Comparison of ENCODE assay signal across 20 cellular contexts in the genomic region with DNA sequence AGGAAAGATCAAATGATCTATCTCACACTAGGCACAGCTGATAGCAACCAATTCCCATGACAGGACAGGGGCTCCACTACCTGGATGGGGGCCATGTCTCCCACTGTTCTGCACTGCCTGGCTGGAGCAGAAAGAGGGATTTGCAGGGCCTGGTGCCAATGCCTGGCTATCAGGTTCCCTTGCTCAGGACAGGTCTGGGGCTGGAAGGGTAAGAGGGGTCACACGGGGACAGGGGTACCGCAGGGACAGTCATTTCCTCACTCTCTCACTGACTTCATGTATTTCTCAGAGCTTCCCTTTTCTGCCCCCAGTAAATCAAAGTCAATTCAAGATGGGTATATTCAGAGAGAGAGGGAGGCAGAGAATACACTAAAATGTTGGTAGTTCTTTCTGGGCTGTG.
"Had no signal": no experiment of that assay in that cellular context is flagged by ENCODE, and none has a peak within 500 bp of the region (broad histone marks: within the 10 kb centered on the region; RNA-seq: fewer than 3 reads in every experiment).

No MANE protein-coding gene starts in this region.

- H3K9ac ChIP-seq: parathyroid adenoma had no signal

- H3K27ac ChIP-seq: hepatocyte, right lobe of liver, stomach, WERI-Rb-1 had no signal

- H3K4me2 ChIP-seq: hepatocyte had no signal

- H3K79me2 ChIP-seq: hepatocyte, parathyroid adenoma had no signal

- H3K27me3 ChIP-seq: hepatocyte, right lobe of liver, stomach had no signal

- H3K36me3 ChIP-seq: right lobe of liver, stomach, WERI-Rb-1 had no signal

- ATAC-seq: activated naive CD4-positive, alpha-beta T cell treated with anti-CD3 and anti-CD28 coated beads, Interleukin-2, amount 50 U/mL, for 72 hours; activated T-cell treated with anti-CD3 and anti-CD28 coated beads, Interleukin-2, amount 50 U/mL, for 72 hours; left colon; natural killer cell treated with Interleukin-12 subunit alpha and Interleukin-12 subunit beta and Interleukin-15 and Interleukin-18, amount 100 ng/mL, for 72 hours; right lobe of liver had no signal

- FAIRE-seq: small intestine had no signal

- H2AFZ ChIP-seq: hepatocyte, parathyroid adenoma had no signal

- H3K9me3 ChIP-seq: right lobe of liver, stomach had no signal

- H3K4me1 ChIP-seq: right lobe of liver, stomach had no signal

- H3K4me3 ChIP-seq: hepatocyte, lung, right lobe of liver, stomach had no signal

- DNase-seq: activated CD4-positive, alpha-beta T cell treated with anti-CD3 and anti-CD28 coated beads for 1 hour; activated CD8-positive, alpha-beta memory T cell treated with anti-CD3 and anti-CD28 coated beads for 24 hours; activated gamma-delta T cell; activated T-cell treated with anti-CD3 and anti-CD28 coated beads, Interleukin-2, amount 50 U/mL, for 72 hours; amniotic stem cell; effector memory CD4-positive, alpha-beta T cell; foreskin fibroblast; left colon; right lobe of liver; small intestine; stimulated activated CD4-positive, alpha-beta T cell treated with anti-CD3 and anti-CD28 coated beads, Interleukin-4, amount 100 ng/mL, for 1 hour; stomach; T-helper 2 cell; trophoblast cell; WERI-Rb-1 had no signal
